In the genomic region with DNA sequence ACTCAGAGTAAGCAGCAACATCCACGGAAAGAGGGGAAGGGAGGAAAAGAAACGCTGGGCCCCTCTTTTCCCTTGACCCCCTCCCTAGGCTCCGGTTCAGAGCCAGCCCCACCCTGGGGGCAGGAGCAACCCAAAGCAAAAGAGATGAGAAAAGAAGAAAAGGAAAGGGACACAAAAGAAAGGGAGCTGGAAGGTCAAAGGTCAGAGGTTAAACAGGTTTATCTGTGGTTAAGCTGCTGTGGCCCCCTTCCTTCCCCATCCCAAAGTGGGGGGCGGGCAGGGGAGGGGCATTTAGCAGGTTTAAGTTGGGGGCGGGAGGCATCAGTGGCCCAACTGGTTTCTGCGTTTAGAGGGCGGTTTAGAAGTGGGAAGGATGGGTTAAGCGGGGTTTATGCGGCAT, we compare ENCODE assay signal across 21 cellular contexts. TPM values are rescaled to one million over a fixed set of nuclear protein-coding genes. Genes with fewer than 3 reads are reported as not detected.
A peak's percentile ranks its signal among the peaks of the same experiment; 100 is the strongest.
DNase-seq lines count a peak whose midpoint lies in the region; ATAC-seq, FAIRE-seq and TF ChIP-seq lines count a peak whose summit lies in the region.
"Had no signal": no experiment of that assay in that cellular context is flagged by ENCODE, and none has a peak within 500 bp of the region (broad histone marks: within the 10 kb centered on the region; RNA-seq: fewer than 3 reads in every experiment).

No MANE protein-coding gene starts in this region.

- ATAC-seq in activated naive CD8-positive, alpha-beta T cell treated with anti-CD3 and anti-CD28 coated beads, Interleukin-2, amount 10 ng/mL, durations not matched to agents 7 days and 5 days (ENCODE audit: low read depth): no peak
- ATAC-seq in K562: no peak
- ATAC-seq: A549; CD8-positive, alpha-beta T cell had no signal

- FAIRE-seq in K562 (lab: Jason Lieb, UNC): no peak
- FAIRE-seq: A549, G401.6 had no signal

- intact Hi-C loops in K562 (cut with micrococcal nuclease): no loop called here
- intact Hi-C loops in MCF 10A (cut with micrococcal nuclease): no loop called here

- no peaks in the 10 kb centered on the region for H3K4me1 Mint-ChIP-seq in activated naive CD8-positive, alpha-beta T cell treated with anti-CD3 and anti-CD28 coated beads, Interleukin-2, amount 10 ng/mL, durations not matched to agents 7 days and 5 days
- no peaks in the 10 kb centered on the region for H3K4me1 Mint-ChIP-seq in activated naive CD8-positive, alpha-beta T cell treated with anti-CD3 and anti-CD28 coated beads for 36 hours
- H3K4me1 Mint-ChIP-seq in nephron progenitor cell: peaks cover 58% of the 10 kb centered on the region
- H3K4me1 Mint-ChIP-seq in MCF 10A (ENCODE audit: insufficient read depth, unreplicated experiment): no peaks in the 10 kb centered on the region

- no peak for TF ChIP-seq EP300 in K562 (IDR thresholded peaks at IDR 0.05; ENCODE audit: low read length)

- peaks cover 6 to 16% of the 10 kb centered on the region in 2 experiments; a peak in 4 of 5 replicates for H3K4me1 ChIP-seq in K562 (replicated peaks in 1 of 2; ENCODE audit: control insufficient read depth in 2 of 2, insufficient read depth in 2 of 2, low read length in 2 of 2)
- H3K4me1 ChIP-seq: A549 had no signal

- peaks cover 0 to 26% of the 10 kb centered on the region in 2 experiments; a peak in 2 of 5 replicates for H3K27me3 ChIP-seq in K562 (ENCODE audit: control insufficient read depth in 2 of 2, insufficient read depth in 2 of 2, low read length in 2 of 2)

- CTCF ChIA-PET in K562 (lab: Yijun Ruan, JAX; ENCODE audit: low intra/inter-chr PET ratio): no interaction called here
- CTCF ChIA-PET in MCF 10A (lab: Yijun Ruan, JAX): interaction anchor here (1.2 kb wide), 1 partner anchor 24 kb away, joined by 4 read pairs; no protein-coding TSS in a partner anchor

- in situ Hi-C loops in K562 (cut with MboI) (no loop called here), G401 (cut with HindIII; ENCODE audit: low sequenced_read_pairs) (no loop called here)

- H3K4me3 ChIP-seq in K562: no peak overlapping the region
- H3K4me3 ChIP-seq: A549 had no signal

- TF ChIP-seq POLR2A in K562 (conservative IDR thresholded peaks at IDR 0.05): no peak

- WGBS in K562 (ENCODE audit: insufficient coverage, low coverage, missing lambda C conversion rate): 35% methylated on average over 7 of the region's 9 CpGs

- no peak overlapping the region for H2AFZ ChIP-seq in K562 (ENCODE audit: low read depth, low read length)

- H3K9ac ChIP-seq in K562 (ENCODE audit: insufficient read depth in 1 of 2, low read depth in 2 of 2, low read length in 2 of 2): no peak overlapping the region

- H3K27ac ChIP-seq in K562 (ENCODE audit: extremely low read depth, low read depth, low read length): no peak overlapping the region
- H3K27ac ChIP-seq: 22Rv1, A549 had no signal

- no TSS peak for BruUV-seq in K562 (replicated peaks; lab: Mats Ljungman, UMichigan)
- BruUV-seq in MCF 10A (replicated peaks; lab: Mats Ljungman, UMichigan): no TSS peak

- peak overlapping the region; percentile 12 for H3K27ac Mint-ChIP-seq in activated naive CD8-positive, alpha-beta T cell treated with anti-CD3 and anti-CD28 coated beads, Interleukin-2, amount 10 ng/mL, durations not matched to agents 7 days and 5 days
- H3K27ac Mint-ChIP-seq in activated naive CD8-positive, alpha-beta T cell treated with anti-CD3 and anti-CD28 coated beads for 36 hours: no peak overlapping the region
- H3K27ac Mint-ChIP-seq in nephron progenitor cell (peak overlapping the region; percentile 93), MCF 10A (ENCODE audit: low read depth, unreplicated experiment) (no peak overlapping the region)
- H3K27ac Mint-ChIP-seq: CD8-positive, alpha-beta T cell had no signal

- H3K36me3 ChIP-seq in K562 (ENCODE audit: control insufficient read depth, insufficient read depth, low read length): no peaks in the 10 kb centered on the region

- TF ChIP-seq CTCF in K562 (IDR thresholded peaks at IDR 0.05 in 2 of 3, conservative IDR thresholded peaks at IDR 0.05 in 1 of 3; ENCODE audit: insufficient read depth in 2 of 3, low read depth in 1 of 3, low read length in 3 of 3): no peak
- TF ChIP-seq CTCF in nephron progenitor cell (IDR thresholded peaks at IDR 0.05): no peak
- TF ChIP-seq CTCF in MCF 10A (IDR thresholded peaks at IDR 0.05; ENCODE audit: unreplicated experiment): no peak

- H4K20me1 ChIP-seq in K562 (replicated peaks; ENCODE audit: control insufficient read depth, insufficient read depth, low read length): peaks cover 5% of the 10 kb centered on the region

- TF ChIP-seq RAD21 in K562 (CRISPR knock-in tag; conservative IDR thresholded peaks at IDR 0.05 in 1 of 2, IDR thresholded peaks at IDR 0.05 in 1 of 2): no peak

- no peak overlapping the region for H3K4me3 Mint-ChIP-seq in activated naive CD8-positive, alpha-beta T cell treated with anti-CD3 and anti-CD28 coated beads, Interleukin-2, amount 10 ng/mL, durations not matched to agents 7 days and 5 days
- no peak overlapping the region for H3K4me3 Mint-ChIP-seq in activated naive CD8-positive, alpha-beta T cell treated with anti-CD3 and anti-CD28 coated beads for 36 hours
- H3K4me3 Mint-ChIP-seq in nephron progenitor cell (no peak overlapping the region), MCF 10A (ENCODE audit: unreplicated experiment) (no peak overlapping the region)
- H3K4me3 Mint-ChIP-seq: CD8-positive, alpha-beta T cell; H9 had no signal

- no peaks in the 10 kb centered on the region for H3K9me3 Mint-ChIP-seq in activated naive CD8-positive, alpha-beta T cell treated with anti-CD3 and anti-CD28 coated beads, Interleukin-2, amount 10 ng/mL, durations not matched to agents 7 days and 5 days
- H3K9me3 Mint-ChIP-seq in activated naive CD8-positive, alpha-beta T cell treated with anti-CD3 and anti-CD28 coated beads for 36 hours: no peaks in the 10 kb centered on the region
- H3K9me3 Mint-ChIP-seq in nephron progenitor cell: peaks cover 8% of the 10 kb centered on the region
- no peaks in the 10 kb centered on the region for H3K9me3 Mint-ChIP-seq in MCF 10A (ENCODE audit: unreplicated experiment)
- H3K9me3 Mint-ChIP-seq: CD8-positive, alpha-beta T cell had no signal

- H3K9me3 ChIP-seq in K562 (replicated peaks; ENCODE audit: control insufficient read depth, insufficient read depth, low read depth, low read length): no peaks in the 10 kb centered on the region
- H3K9me3 ChIP-seq: A549 had no signal

- no peak for DNase-seq in activated naive CD8-positive, alpha-beta T cell treated with anti-CD3 and anti-CD28 coated beads, Interleukin-2, amount 10 ng/mL, durations not matched to agents 7 days and 5 days
- DNase-seq in activated naive CD8-positive, alpha-beta T cell treated with anti-CD3 and anti-CD28 coated beads for 36 hours: no peak
- DNase-seq in K562 (ENCODE audit: extremely low read depth in 1 of 4, low spot score in 3 of 4): no peak
- DNase-seq in nephron progenitor cell: no peak
- no peak for DNase-seq in MCF 10A (ENCODE audit: unreplicated experiment)
- DNase-seq in H4 (ENCODE audit: low spot score): no peak
- DNase-seq in ureter (ENCODE audit: low spot score): no peak
- no peak for DNase-seq in G401 (ENCODE audit: low spot score)
- DNase-seq: AML-193; Calu3; CD8-positive, alpha-beta T cell; DMS53; DND-41; EL; GOT3; H9 had no signal

- H3K27me3 Mint-ChIP-seq in activated naive CD8-positive, alpha-beta T cell treated with anti-CD3 and anti-CD28 coated beads, Interleukin-2, amount 10 ng/mL, durations not matched to agents 7 days and 5 days: no peaks in the 10 kb centered on the region
- no peaks in the 10 kb centered on the region for H3K27me3 Mint-ChIP-seq in activated naive CD8-positive, alpha-beta T cell treated with anti-CD3 and anti-CD28 coated beads for 36 hours
- H3K27me3 Mint-ChIP-seq in nephron progenitor cell (ENCODE audit: low read depth, poor library complexity) (peaks cover 45% of the 10 kb centered on the region), MCF 10A (ENCODE audit: insufficient read depth, unreplicated experiment) (peaks cover 16% of the 10 kb centered on the region)

- no peak overlapping the region for H3K4me2 ChIP-seq in K562 (ENCODE audit: insufficient read depth, low read length)
- H3K4me2 ChIP-seq: A549 had no signal

- POLR2A ChIA-PET in activated naive CD8-positive, alpha-beta T cell treated with anti-CD3 and anti-CD28 coated beads, Interleukin-2, amount 10 ng/mL, durations not matched to agents 7 days and 5 days (lab: Charles Lee): no interaction called here
- POLR2A ChIA-PET in K562 (lab: Yijun Ruan, JAX) (interaction anchor here (0.6 kb wide), 1 partner anchor 60 kb away, joined by 3 read pairs; no protein-coding TSS in a partner anchor), MCF 10A (lab: Yijun Ruan, JAX) (no interaction called here)

- no peaks in the 10 kb centered on the region for H3K9me1 ChIP-seq in K562 (ENCODE audit: control insufficient read depth, insufficient read depth, low read length)

- no peaks in the 10 kb centered on the region for H3K36me3 Mint-ChIP-seq in activated naive CD8-positive, alpha-beta T cell treated with anti-CD3 and anti-CD28 coated beads, Interleukin-2, amount 10 ng/mL, durations not matched to agents 7 days and 5 days
- H3K36me3 Mint-ChIP-seq in activated naive CD8-positive, alpha-beta T cell treated with anti-CD3 and anti-CD28 coated beads for 36 hours: no peaks in the 10 kb centered on the region
- H3K36me3 Mint-ChIP-seq in nephron progenitor cell (ENCODE audit: low read depth) (no peaks in the 10 kb centered on the region), MCF 10A (ENCODE audit: insufficient read depth, unreplicated experiment) (no peaks in the 10 kb centered on the region)
- H3K36me3 Mint-ChIP-seq: CD8-positive, alpha-beta T cell had no signal

- no peaks in the 10 kb centered on the region for H3K79me2 ChIP-seq in K562 (ENCODE audit: control insufficient read depth, insufficient read depth, low read length)

RNA-seq across cellular contexts. Expression of a gene that starts 35.6 kb away (rescaled TPM):
- total RNA-seq in activated naive CD8-positive, alpha-beta T cell treated with anti-CD3 and anti-CD28 coated beads, Interleukin-2, amount 10 ng/mL, durations not matched to agents 7 days and 5 days: not detected
- not detected for total RNA-seq in activated naive CD8-positive, alpha-beta T cell treated with anti-CD3 and anti-CD28 coated beads for 36 hours
- not detected in 2 replicates for total RNA-seq in K562 (2011; cell fraction: chromatin; rRNA removed; ENCODE audit: low replicate concordance)
- total RNA-seq in K562 (2011; cell fraction: nucleolus; rRNA removed): not detected in 2 replicates
- not detected in 2 replicates for total RNA-seq in K562 (2011; cell fraction: nucleoplasm; rRNA removed)
- total RNA-seq in K562 (2014; rRNA removed) (not detected in 2 replicates), K562 (2014; rRNA removed; fragmentation: Illumina TruSeq; extraction: Trizol) (not detected in 2 replicates), K562 (2015; rRNA removed; fragmentation: Illumina TruSeq; extraction: Trizol) (not detected in 2 replicates), K562 (2021) (not detected in 2 replicates), MCF 10A (2022) (not detected in 2 replicates), ureter (not detected)
- polyA plus RNA-seq in K562 (2011; rRNA removed) (not detected in 2 replicates), K562 (2014; fragmentation: Illumina TruSeq; extraction: Trizol) (not detected in 2 replicates), K562 (2014; fragmentation: Nextera tagmentation; extraction: Ambion mirVana) (not detected), K562 (2014; rRNA removed) (not detected in 2 replicates)
- not detected in 2 replicates for polyA plus RNA-seq in K562 (2011; cell fraction: cytosol; rRNA removed)
- not detected in 2 replicates for polyA plus RNA-seq in K562 (2011; cell fraction: nucleus; rRNA removed)
- polyA plus RNA-seq in K562 (2012): not detected in 2 replicates
- not detected in 2 replicates for polyA minus RNA-seq in K562 (2011; rRNA and poly(A)+ RNA removed)
- polyA minus RNA-seq in K562 (2011; cell fraction: cytosol; rRNA and poly(A)+ RNA removed): not detected in 2 replicates
- not detected in 2 replicates for polyA minus RNA-seq in K562 (2011; cell fraction: nucleus; rRNA and poly(A)+ RNA removed)
- not detected in 2 replicates for total RNA-seq in H4 (2014; rRNA removed; shearing (Covaris generic))
- total RNA-seq in G401 (2014; rRNA removed; shearing (Covaris generic)): not detected in 2 replicates
- total RNA-seq: Calu3; CD8-positive, alpha-beta T cell; H9; HT-29 had no signal
- polyA plus RNA-seq: A549, BJ had no signal

Comparison
In these comparisons a context has a peak if more than half of its experiments do, and no peak if none do; other contexts are left out.
1. H3K27ac Mint-ChIP-seq: peak in activated naive CD8-positive, alpha-beta T cell treated with anti-CD3 and anti-CD28 coated beads, Interleukin-2, amount 10 ng/mL, durations not matched to agents 7 days and 5 days (single experiment) and nephron progenitor cell (single experiment); none in activated naive CD8-positive, alpha-beta T cell treated with anti-CD3 and anti-CD28 coated beads for 36 hours (single experiment) and MCF 10A (single experiment).